ENCODE assay signal across 11 cellular contexts in genomic region chr14:55303646-55304277, GRCh38. TPM values are rescaled to one million over a fixed set of nuclear protein-coding genes. Genes with fewer than 3 reads are reported as not detected.
DNase-seq lines count a peak whose midpoint lies in the region; ATAC-seq lines count a peak whose summit lies in the region.
"Had no signal": no experiment of that assay in that cellular context is flagged by ENCODE, and none has a peak within 500 bp of the region (broad histone marks: within the 10 kb centered on the region; RNA-seq: fewer than 3 reads in every experiment).

No MANE protein-coding gene starts in this region.

- peak; percentile 38 to 70 for ATAC-seq in activated CD4-positive, CD25-positive, alpha-beta regulatory T cell treated with anti-CD3 and anti-CD28 coated beads, Interleukin-2, amount 50 U/mL, for 24 hours
- ATAC-seq in HG03175 (IDR thresholded peaks at IDR 0.05; ENCODE audit: unreplicated experiment), result peak; percentile 65
- peak; percentile 43 for ATAC-seq in central memory CD8-positive, alpha-beta T cell (replicated peaks; ENCODE audit: extremely low read depth, poor library complexity, severe bottlenecking)

- H3K4me1 ChIP-seq in skeletal muscle tissue (ENCODE audit: control insufficient read depth in 3 of 3, insufficient read depth in 3 of 3, low read length in 3 of 3), result peaks cover 20 to 40% (median 29%) of the 10 kb centered on the region in 3 donors

- DNase-seq in activated CD4-positive, CD25-positive, alpha-beta regulatory T cell treated with anti-CD3 and anti-CD28 coated beads, Interleukin-2, amount 50 U/mL, for 72 hours, result no peak
- no peak for DNase-seq in central memory CD8-positive, alpha-beta T cell (ENCODE audit: low spot score in 2 of 2)
- no peak for DNase-seq in NK-92 (lab: John Stamatoyannopoulos, UW; ENCODE audit: unreplicated experiment)
- no peak for DNase-seq in NCI-H82 (lab: John Stamatoyannopoulos, UW)
- no peak for DNase-seq in middle frontal gyrus (ENCODE audit: extremely low spot score, low spot score)
- DNase-seq: KG1; stimulated activated CD4-positive, alpha-beta T cell treated with anti-CD3 and anti-CD28 coated beads, Interleukin-2, amount 100 ng/mL, for 48 hours had no signal

- H3K27me3 Mint-ChIP-seq in central memory CD8-positive, alpha-beta T cell, result no peaks in the 10 kb centered on the region

- peak overlapping the region; percentile 90 for H3K27ac ChIP-seq in skeletal muscle tissue (ENCODE audit: low read depth, low read length)
- H3K27ac ChIP-seq: tibial nerve had no signal

- no peak overlapping the region for H3K27ac Mint-ChIP-seq in central memory CD8-positive, alpha-beta T cell (ENCODE audit: low read depth)

- H3K9ac ChIP-seq in skeletal muscle tissue (ENCODE audit: low read depth in 1 of 3, low read length in 3 of 3), result peak overlapping the region in 1 of 3 donors; percentile 45

- no peaks in the 10 kb centered on the region for H3K36me3 Mint-ChIP-seq in central memory CD8-positive, alpha-beta T cell (ENCODE audit: insufficient read depth)

- H3K4me3 ChIP-seq in skeletal muscle tissue (ENCODE audit: low read length in 3 of 3), result no peak overlapping the region
- H3K4me3 ChIP-seq: tibial nerve had no signal

- H3K9me3 ChIP-seq in skeletal muscle tissue (ENCODE audit: control insufficient read depth in 3 of 3, low read length in 3 of 3), result no peaks in the 10 kb centered on the region
- H3K9me3 ChIP-seq: tibial nerve had no signal

- peaks cover 0 to 3% (median under 1%) of the 10 kb centered on the region in 3 donors for H3K36me3 ChIP-seq in skeletal muscle tissue (ENCODE audit: control insufficient read depth in 3 of 3, insufficient read depth in 3 of 3, low read length in 3 of 3)

- H3K4me1 Mint-ChIP-seq in central memory CD8-positive, alpha-beta T cell, result peaks cover 36% of the 10 kb centered on the region

- H3K27me3 ChIP-seq in skeletal muscle tissue (ENCODE audit: control insufficient read depth in 3 of 3, insufficient read depth in 3 of 3, low read length in 3 of 3), result no peaks in the 10 kb centered on the region
- H3K27me3 ChIP-seq: tibial nerve had no signal

- no peak overlapping the region for H3K4me3 Mint-ChIP-seq in central memory CD8-positive, alpha-beta T cell

- no peaks in the 10 kb centered on the region for H3K9me3 Mint-ChIP-seq in central memory CD8-positive, alpha-beta T cell

RNA-seq across cellular contexts. Expression of gene FBXO34, which starts 32.5 kb away (rescaled TPM):
- total RNA-seq in skeletal muscle tissue, result 24.5 TPM
